In genomic region chr3:160722331-160722730, GRCh38 we compare ENCODE assay signal across 8 cellular contexts. TPM values are rescaled to one million over a fixed set of nuclear protein-coding genes. Genes with fewer than 3 reads are reported as not detected.
"Had no signal": no experiment of that assay in that cellular context is flagged by ENCODE, and none has a peak within 500 bp of the region (broad histone marks: within the 10 kb centered on the region; RNA-seq: fewer than 3 reads in every experiment).

No MANE protein-coding gene starts in this region.

- ATAC-seq: GM12878 had no signal

- DNase-seq: GF-D8 had no signal

- H3K4me3 ChIP-seq: GM12878 had no signal

- FAIRE-seq: G401.6, GM12878, GM12891, GM12892, GM18507, GM19239 had no signal

RNA-seq across cellular contexts. Expression of gene ARL14, which starts 45.4 kb away (rescaled TPM):
- total RNA-seq: G401, GM12878 had no signal
